8 cellular contexts compared by ENCODE assay signal in the genomic region with DNA sequence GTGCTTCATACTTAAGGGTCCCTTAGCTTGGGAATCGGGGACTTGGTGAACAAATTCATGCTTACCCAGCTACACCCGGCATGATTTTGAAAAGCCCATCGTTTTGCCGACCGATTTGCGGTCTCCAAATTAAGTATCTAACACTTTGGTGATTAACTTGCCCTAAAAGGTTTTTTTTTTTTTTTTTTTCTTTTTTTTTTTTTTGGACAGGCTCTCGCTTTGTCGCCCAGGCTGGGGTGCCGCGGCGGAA. TPM values are rescaled to one million over a fixed set of nuclear protein-coding genes. Genes with fewer than 3 reads are reported as not detected.
A peak's percentile ranks its signal among the peaks of the same experiment; 100 is the strongest.
DNase-seq lines count a peak whose midpoint lies in the region; ATAC-seq, FAIRE-seq and TF ChIP-seq lines count a peak whose summit lies in the region.

No MANE protein-coding gene starts in this region.

- no peaks in the 10 kb centered on the region for H3K27me3 Mint-ChIP-seq in Caco-2 (ENCODE audit: insufficient read depth, unreplicated experiment)

- H3K27ac ChIP-seq in OCI-LY7 (ENCODE audit: low read depth, low read length, poor library complexity, severe bottlenecking) (peak overlapping the region; percentile 66), pancreas (peak overlapping the region; percentile 97 to 100 (median 100))

- POLR2A ChIA-PET in Caco-2 (lab: Charles Lee), result interaction anchor here (0.6 to 1.0 kb wide), 5 partner anchors 9 to 1661 kb away, joined by 4 to 14 read pairs (median 5); no protein-coding TSS in a partner anchor
- POLR2A ChIA-PET in OCI-LY7 (lab: Charles Lee), result interaction anchor here (0.6 to 1.2 kb wide), 12 partner anchors 9 to 1528 kb away, joined by 3 to 9 read pairs (median 5); a partner anchor contains a TSS

- WGBS in pancreas, 2 donors, result 1 to 3% methylated on average over 9 to 11 of the region's 11 CpGs

- intact Hi-C loops in Caco-2 (cut with micrococcal nuclease; ENCODE audit: unreplicated experiment), result loop anchor here (1.0 kb wide), 3 partner anchors 9 to 139 kb away; no protein-coding TSS in a partner anchor
- intact Hi-C loops in OCI-LY7 (cut with micrococcal nuclease; ENCODE audit: unreplicated experiment), result loop anchor here (1.0 to 2.0 kb wide), 3 partner anchors 52 to 229 kb away; a partner anchor contains a TSS
- intact Hi-C loops in pancreas (cut with DNase I), result loop anchor here in 1 of 3 donors (10.0 kb wide), 1 partner anchor 123 kb away; a partner anchor contains a TSS

- H3K9me2 ChIP-seq in OCI-LY7 (ENCODE audit: insufficient read depth, low read length), result no peaks in the 10 kb centered on the region

- no peaks in the 10 kb centered on the region for H3K9me3 Mint-ChIP-seq in Caco-2 (ENCODE audit: unreplicated experiment)

- H3K36me3 ChIP-seq in Caco-2 (ENCODE audit: control insufficient read depth, insufficient read depth, low read length) (peaks cover 4% of the 10 kb centered on the region; the same call in 1 of the 2 replicates), OCI-LY7 (ENCODE audit: insufficient read depth, low read length) (peaks cover 38% of the 10 kb centered on the region), pancreas (peaks cover 0 to 30% (median 25%) of the 10 kb centered on the region in 3 donors)

- H4K20me1 ChIP-seq in OCI-LY7 (ENCODE audit: insufficient read depth, low read length), result peaks cover 35% of the 10 kb centered on the region

- peak overlapping the region; percentile 71 for H3K27ac Mint-ChIP-seq in Caco-2 (ENCODE audit: unreplicated experiment)

- CTCF ChIA-PET in Caco-2 (lab: Charles Lee) (interaction anchor here (0.7 to 1.4 kb wide), 2 partner anchors 24 to 39 kb away, joined by 7 to 11 read pairs; no protein-coding TSS in a partner anchor), OCI-LY7 (lab: Charles Lee; ENCODE audit: unreplicated experiment) (no interaction called here)

- H3K4me1 Mint-ChIP-seq in Caco-2 (ENCODE audit: low read depth, unreplicated experiment), result peaks cover 30% of the 10 kb centered on the region

- no peak for TF ChIP-seq CTCF in Caco-2 (IDR thresholded peaks at IDR 0.05; ENCODE audit: insufficient read depth in 1 of 2, low read depth in 1 of 2, low read length in 1 of 2, severe bottlenecking in 1 of 2, unreplicated experiment in 1 of 2)
- TF ChIP-seq CTCF in OCI-LY7 (conservative IDR thresholded peaks at IDR 0.05; ENCODE audit: low read length), result no peak
- TF ChIP-seq CTCF in epithelial cell of esophagus (IDR thresholded peaks at IDR 0.05; ENCODE audit: insufficient read depth, low read depth, low read length, missing control alignments), result no peak
- no peak for TF ChIP-seq CTCF in pancreas (IDR thresholded peaks at IDR 0.05)

- peaks cover 65% of the 10 kb centered on the region for H3K36me3 Mint-ChIP-seq in Caco-2 (ENCODE audit: insufficient read depth, unreplicated experiment)

- no peak for FAIRE-seq in pancreas (lab: Jason Lieb, UNC)

- peak overlapping the region; percentile 63 for H3K4me3 Mint-ChIP-seq in Caco-2 (ENCODE audit: unreplicated experiment)

- peak overlapping the region; percentile 44 for H2AFZ ChIP-seq in OCI-LY7 (ENCODE audit: low read length)

- peak overlapping the region; percentile 98 for H3K4me2 ChIP-seq in OCI-LY7 (ENCODE audit: low read length)

- no peaks in the 10 kb centered on the region for H3K27me3 ChIP-seq in Caco-2 (replicated peaks; ENCODE audit: control insufficient read depth, insufficient read depth, low read length)
- H3K27me3 ChIP-seq in pancreas, result no peaks in the 10 kb centered on the region

- H3K4me1 ChIP-seq in Caco-2 (peaks cover 27% of the 10 kb centered on the region), OCI-LY7 (ENCODE audit: insufficient read depth, low read length, poor library complexity, severe bottlenecking) (peaks cover 47% of the 10 kb centered on the region), pancreas (peaks cover 24 to 31% (median 28%) of the 10 kb centered on the region in 3 donors)

- H3K4me3 ChIP-seq in Caco-2 (ENCODE audit: low read depth, low read length), result peak overlapping the region; percentile 83
- peak overlapping the region; percentile 93 for H3K4me3 ChIP-seq in OCI-LY7 (ENCODE audit: low read depth, low read length, poor library complexity, severe bottlenecking)
- H3K4me3 ChIP-seq in epithelial cell of esophagus (ENCODE audit: low read length), result peak overlapping the region; percentile 75
- H3K4me3 ChIP-seq in pancreas, result peak overlapping the region; percentile 51 to 93 (median 74)

- peaks cover 41% of the 10 kb centered on the region for H3K79me2 ChIP-seq in OCI-LY7 (ENCODE audit: insufficient read depth, low read depth, low read length)

- no peak for ATAC-seq in pancreas
- ATAC-seq in GM21381 (IDR thresholded peaks at IDR 0.05; ENCODE audit: unreplicated experiment), result no peak
- ATAC-seq in GM18867 (IDR thresholded peaks at IDR 0.05; ENCODE audit: unreplicated experiment), result no peak

- DNase-seq in Caco-2, result no peak
- no peak for DNase-seq in OCI-LY7 (ENCODE audit: low spot score)
- DNase-seq in epithelial cell of esophagus (ENCODE audit: low read depth), result no peak
- DNase-seq in pancreas, result no peak
- DNase-seq in MV-4-11 (lab: John Stamatoyannopoulos, UW), result no peak
- no peak for DNase-seq in HK-2 (ENCODE audit: unreplicated experiment)

- BruUV-seq in Caco-2 (replicated peaks; lab: Mats Ljungman, UMichigan), result no TSS peak
- no TSS peak for BruUV-seq in OCI-LY7 (replicated peaks; lab: Mats Ljungman, UMichigan)

- H3K9me3 ChIP-seq in Caco-2 (no peaks in the 10 kb centered on the region), OCI-LY7 (ENCODE audit: low read length) (no peaks in the 10 kb centered on the region), pancreas (no peaks in the 10 kb centered on the region)

RNA-seq across cellular contexts. Expression of a gene that starts 0.8 kb away (rescaled TPM):
- 464 and 478 TPM in 2 replicates for total RNA-seq in Caco-2 (2022)
- 294 and 344 TPM in 2 replicates for total RNA-seq in OCI-LY7 (2014; rRNA removed; shearing (Covaris generic))
- 610 and 704 TPM in 2 replicates for total RNA-seq in OCI-LY7 (2022)
- 100 to 1,000 TPM; 106 to 393 (median 136) TPM for total RNA-seq in pancreas
- 100 to 1,000 TPM; 106 to 203 TPM for polyA plus RNA-seq in pancreas

RNA-seq across cellular contexts. Expression of a gene that starts 52.0 kb away (rescaled TPM):
- total RNA-seq in Caco-2 (2022) (32.5 and 34.0 TPM in 2 replicates), OCI-LY7 (2022) (31.0 and 40.6 TPM in 2 replicates), pancreas (10 to 100 TPM; 11.7 to 19.5 (median 14.9) TPM)
- 13.3 and 18.0 TPM in 2 replicates for total RNA-seq in OCI-LY7 (2014; rRNA removed; shearing (Covaris generic))
- polyA plus RNA-seq in pancreas, result 10 to 100 TPM in 1 of 2 donors, 1 to 10 TPM in 1; 7.4 to 10.6 TPM
